Comparison of ENCODE assay signal across 16 cellular contexts in genomic region chr6:129120856-129121255, GRCh38.
DNase-seq lines count a peak whose midpoint lies in the region; ATAC-seq and TF ChIP-seq lines count a peak whose summit lies in the region.
"Had no signal": no experiment of that assay in that cellular context is flagged by ENCODE, and none has a peak within 500 bp of the region (broad histone marks: within the 10 kb centered on the region; RNA-seq: fewer than 3 reads in every experiment).

No MANE protein-coding gene starts in this region.

- CTCF ChIA-PET in activated CD4-positive, alpha-beta T cell treated with anti-CD3 and anti-CD28 coated beads for 36 hours (lab: Charles Lee), result no interaction called here

- H2AFZ ChIP-seq in GM23338, result peak overlapping the region; percentile 20; the same call in 1 of the 2 replicates

- H3F3A ChIP-seq in GM23338 (replicated peaks; ENCODE audit: low read depth), result no peaks in the 10 kb centered on the region

- H3K79me2 ChIP-seq in GM23338 (replicated peaks; ENCODE audit: insufficient read depth), result no peaks in the 10 kb centered on the region

- H3K9me2 ChIP-seq in GM23338 (ENCODE audit: insufficient read depth), result no peaks in the 10 kb centered on the region

- intact Hi-C loops in left ventricle myocardium superior (cut with micrococcal nuclease), result no loop called here
- intact Hi-C loops in activated CD4-positive, alpha-beta T cell treated with anti-CD3 and anti-CD28 coated beads for 36 hours (cut with DNase I, micrococcal nuclease), result no loop called here

- H3K27ac ChIP-seq in GM23338 (ENCODE audit: low read depth), result no peak overlapping the region
- H3K27ac ChIP-seq: SK-N-MC had no signal

- TF ChIP-seq CTCF in GM23338 (conservative IDR thresholded peaks at IDR 0.05; ENCODE audit: low read depth in 2 of 2) (no peak), astrocyte of the cerebellum (IDR thresholded peaks at IDR 0.05; ENCODE audit: low read depth, low read length, missing control alignments) (no peak)

- no peak overlapping the region for H3K9ac ChIP-seq in skeletal muscle satellite cell (ENCODE audit: low read depth, low read length)

- H3K27me3 Mint-ChIP-seq in GM23338 (ENCODE audit: insufficient read depth, low read depth, poor library complexity), result no peaks in the 10 kb centered on the region
- H3K27me3 Mint-ChIP-seq in activated CD4-positive, alpha-beta T cell treated with anti-CD3 and anti-CD28 coated beads for 36 hours, result peaks cover 2% of the 10 kb centered on the region
- H3K27me3 Mint-ChIP-seq: activated CD4-positive, alpha-beta memory T cell treated with anti-CD3 and anti-CD28 coated beads for 36 hours; memory B cell; stimulated activated naive B cell treated with anti-CD40 and anti-IgM and Interleukin-4, amounts not matched to agents 10 μg/mL and 1 μg/mL and 100 μg/mL, for 72 hours; type B pancreatic cell had no signal

- no peak overlapping the region for H3K27ac Mint-ChIP-seq in GM23338
- no peak overlapping the region for H3K27ac Mint-ChIP-seq in activated CD4-positive, alpha-beta T cell treated with anti-CD3 and anti-CD28 coated beads for 36 hours
- H3K27ac Mint-ChIP-seq: activated CD4-positive, alpha-beta memory T cell treated with anti-CD3 and anti-CD28 coated beads for 36 hours; memory B cell; stimulated activated naive B cell treated with anti-CD40 and anti-IgM and Interleukin-4, amounts not matched to agents 10 μg/mL and 1 μg/mL and 100 μg/mL, for 72 hours; type B pancreatic cell had no signal

- in situ Hi-C loops in astrocyte of the cerebellum (cut with HindIII; ENCODE audit: low sequenced_read_pairs), result no loop called here

- no peaks in the 10 kb centered on the region for H3K9me3 Mint-ChIP-seq in GM23338
- H3K9me3 Mint-ChIP-seq in activated CD4-positive, alpha-beta T cell treated with anti-CD3 and anti-CD28 coated beads for 36 hours (ENCODE audit: low read depth), result no peaks in the 10 kb centered on the region
- H3K9me3 Mint-ChIP-seq: activated CD4-positive, alpha-beta memory T cell treated with anti-CD3 and anti-CD28 coated beads for 36 hours; memory B cell; stimulated activated naive B cell treated with anti-CD40 and anti-IgM and Interleukin-4, amounts not matched to agents 10 μg/mL and 1 μg/mL and 100 μg/mL, for 72 hours; type B pancreatic cell had no signal

- H3K4me3 Mint-ChIP-seq in GM23338, result no peak overlapping the region
- H3K4me3 Mint-ChIP-seq in activated CD4-positive, alpha-beta T cell treated with anti-CD3 and anti-CD28 coated beads for 36 hours, result no peak overlapping the region
- H3K4me3 Mint-ChIP-seq: activated CD4-positive, alpha-beta memory T cell treated with anti-CD3 and anti-CD28 coated beads for 36 hours; memory B cell; stimulated activated naive B cell treated with anti-CD40 and anti-IgM and Interleukin-4, amounts not matched to agents 10 μg/mL and 1 μg/mL and 100 μg/mL, for 72 hours; type B pancreatic cell had no signal

- H3K4me1 Mint-ChIP-seq in GM23338, result no peaks in the 10 kb centered on the region
- H3K4me1 Mint-ChIP-seq in activated CD4-positive, alpha-beta T cell treated with anti-CD3 and anti-CD28 coated beads for 36 hours, result no peaks in the 10 kb centered on the region
- H3K4me1 Mint-ChIP-seq: memory B cell; stimulated activated naive B cell treated with anti-CD40 and anti-IgM and Interleukin-4, amounts not matched to agents 10 μg/mL and 1 μg/mL and 100 μg/mL, for 72 hours had no signal

- POLR2A ChIA-PET in activated CD4-positive, alpha-beta T cell treated with anti-CD3 and anti-CD28 coated beads for 36 hours (lab: Charles Lee), result no interaction called here

- DNase-seq in GM23338 (ENCODE audit: low spot score) (no peak), astrocyte of the cerebellum (ENCODE audit: low read depth) (peak; percentile 71), left ventricle myocardium superior (no peak), LoVo (ENCODE audit: low spot score) (no peak)
- DNase-seq in activated CD4-positive, alpha-beta T cell treated with anti-CD3 and anti-CD28 coated beads for 36 hours, result no peak
- DNase-seq: activated CD4-positive, alpha-beta memory T cell treated with anti-CD3 and anti-CD28 coated beads for 36 hours; anterior cingulate cortex; IMR-90; NCI-H1105 treated with DMSO at 0.1 percent for 48 hours; stimulated activated naive B cell treated with anti-CD40 and anti-IgM and Interleukin-4, amounts not matched to agents 10 μg/mL and 1 μg/mL and 100 μg/mL, for 72 hours had no signal

- H3K4me3 ChIP-seq in GM23338 (no peak overlapping the region), astrocyte of the cerebellum (ENCODE audit: low read depth, low read length) (no peak overlapping the region), skeletal muscle satellite cell (ENCODE audit: low read length) (no peak overlapping the region)
- H3K4me3 ChIP-seq: HAP-1, SK-N-MC had no signal

- no peaks in the 10 kb centered on the region for H3K36me3 Mint-ChIP-seq in GM23338 (ENCODE audit: low read depth)
- H3K36me3 Mint-ChIP-seq in activated CD4-positive, alpha-beta T cell treated with anti-CD3 and anti-CD28 coated beads for 36 hours (ENCODE audit: low read depth), result no peaks in the 10 kb centered on the region
- H3K36me3 Mint-ChIP-seq: activated CD4-positive, alpha-beta memory T cell treated with anti-CD3 and anti-CD28 coated beads for 36 hours; memory B cell; stimulated activated naive B cell treated with anti-CD40 and anti-IgM and Interleukin-4, amounts not matched to agents 10 μg/mL and 1 μg/mL and 100 μg/mL, for 72 hours; type B pancreatic cell had no signal

- ATAC-seq in GM23338 (no peak), left ventricle myocardium superior (peak; percentile 54), GM21423 (IDR thresholded peaks at IDR 0.05; ENCODE audit: unreplicated experiment) (no peak)
- no peak for ATAC-seq in activated CD4-positive, alpha-beta T cell treated with anti-CD3 and anti-CD28 coated beads for 36 hours
- ATAC-seq: stimulated activated naive B cell treated with anti-CD40 and anti-IgM and Interleukin-4, amounts not matched to agents 10 μg/mL and 1 μg/mL and 100 μg/mL, for 72 hours had no signal

- no peak overlapping the region for H3K4me2 ChIP-seq in GM23338
- H3K4me2 ChIP-seq in skeletal muscle satellite cell (ENCODE audit: low read length), result peak overlapping the region; percentile 20

- H3K27me3 ChIP-seq in GM23338 (ENCODE audit: insufficient read depth) (no peaks in the 10 kb centered on the region), skeletal muscle satellite cell (ENCODE audit: control insufficient read depth, insufficient read depth, low read length) (no peaks in the 10 kb centered on the region)

- no peaks in the 10 kb centered on the region for H4K20me1 ChIP-seq in GM23338 (replicated peaks; ENCODE audit: insufficient read depth)

- H3K4me1 ChIP-seq in GM23338 (ENCODE audit: insufficient read depth) (no peaks in the 10 kb centered on the region), skeletal muscle satellite cell (ENCODE audit: control insufficient read depth, insufficient read depth, low read length) (peaks cover 39% of the 10 kb centered on the region)
- H3K4me1 ChIP-seq: HAP-1 had no signal

- no peaks in the 10 kb centered on the region for H3K36me3 ChIP-seq in GM23338 (ENCODE audit: insufficient read depth)
- H3K36me3 ChIP-seq in skeletal muscle satellite cell (ENCODE audit: insufficient read depth, low read length), result no peaks in the 10 kb centered on the region
- H3K36me3 ChIP-seq: HAP-1 had no signal

- no peaks in the 10 kb centered on the region for H3K9me3 ChIP-seq in skeletal muscle satellite cell (replicated peaks; ENCODE audit: low read length)
- H3K9me3 ChIP-seq: HAP-1 had no signal

TF ChIP-seq in GM23338, 12 proteins besides CTCF, POLR2A, EP300 and RAD21 (continues in another document):
- no peak for TF ChIP-seq CREB1 (CRISPR knock-in tag; IDR thresholded peaks at IDR 0.05; ENCODE audit: low read depth)
- no peak for TF ChIP-seq ETS1 (IDR thresholded peaks at IDR 0.05)
- TF ChIP-seq POLR2AphosphoS5 (IDR thresholded peaks at IDR 0.05; ENCODE audit: low read depth), result no peak
- TF ChIP-seq REST (IDR thresholded peaks at IDR 0.05; ENCODE audit: unreplicated experiment), result no peak
- TF ChIP-seq NANOG (IDR thresholded peaks at IDR 0.05; ENCODE audit: borderline replicate concordance), result no peak
